Comparison of ENCODE assay signal across 11 cellular contexts in the genomic region with DNA sequence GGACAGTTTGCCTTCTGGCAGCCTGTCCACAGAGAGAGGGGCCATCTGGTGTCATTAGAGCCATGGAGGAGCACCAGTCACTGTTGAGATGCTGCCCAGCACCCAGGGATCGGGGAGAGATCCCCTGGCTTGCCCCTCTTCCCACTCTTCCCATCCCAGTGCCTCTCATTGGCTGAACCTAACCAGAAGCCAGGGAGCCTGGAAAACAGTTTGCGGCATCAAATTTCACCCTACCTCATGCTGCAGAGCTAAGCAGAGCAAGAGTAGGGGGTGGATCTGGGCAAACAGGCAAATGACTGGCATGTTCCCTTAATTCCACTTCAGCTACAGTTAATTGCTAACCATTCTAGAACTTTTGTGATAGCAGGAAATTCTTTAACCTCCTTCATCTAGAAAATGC. TPM values are rescaled to one million over a fixed set of nuclear protein-coding genes. Genes with fewer than 3 reads are reported as not detected.
DNase-seq lines count a peak whose midpoint lies in the region; ATAC-seq and TF ChIP-seq lines count a peak whose summit lies in the region.
"Had no signal": no experiment of that assay in that cellular context is flagged by ENCODE, and none has a peak within 500 bp of the region (broad histone marks: within the 10 kb centered on the region; RNA-seq: fewer than 3 reads in every experiment).

No MANE protein-coding gene starts in this region.

- TF ChIP-seq POLR2A in testis (IDR thresholded peaks at IDR 0.05) = no peak

- H3K79me2 ChIP-seq in fibroblast of lung (ENCODE audit: control insufficient read depth, insufficient read depth, low read length) = no peaks in the 10 kb centered on the region

- no peak for DNase-seq in stimulated activated naive CD8-positive, alpha-beta T cell treated with anti-CD3 and anti-CD28 coated beads, Interleukin-15, Interleukin-2, amounts not matched to agents 100 U/mL and 50 U/mL, for 24 hours
- DNase-seq in NCI-H510A treated with DMSO at 0.1 percent for 48 hours (lab: John Stamatoyannopoulos, UW) (peak; percentile 65), fibroblast of lung (ENCODE audit: low read depth in 2 of 2) (peak; percentile 26 to 49), OCI-M2 (lab: John Stamatoyannopoulos, UW; ENCODE audit: unreplicated experiment) (no peak), testis (no peak), NCI-H128 (lab: John Stamatoyannopoulos, UW; ENCODE audit: unreplicated experiment) (no peak), T-helper 9 cell (no peak)
- DNase-seq: stimulated activated naive CD4-positive, alpha-beta T cell; SW 1271 had no signal

- ATAC-seq in stimulated activated naive CD8-positive, alpha-beta T cell treated with anti-CD3 and anti-CD28 coated beads, Interleukin-15, Interleukin-2, amounts not matched to agents 100 U/mL and 50 U/mL, for 24 hours = no peak

- H3K9ac ChIP-seq in fibroblast of lung (ENCODE audit: insufficient read depth, low read length) = no peak overlapping the region

- H3K27me3 ChIP-seq in fibroblast of lung (ENCODE audit: control insufficient read depth, insufficient read depth, low read length) (no peaks in the 10 kb centered on the region), testis (no peaks in the 10 kb centered on the region)

- H3K36me3 ChIP-seq in fibroblast of lung (ENCODE audit: control insufficient read depth, insufficient read depth, low read length) = no peaks in the 10 kb centered on the region
- H3K36me3 ChIP-seq in testis (ENCODE audit: low read depth, missing control alignments) = no peaks in the 10 kb centered on the region

- H3K9me3 Mint-ChIP-seq in stimulated activated naive CD8-positive, alpha-beta T cell treated with anti-CD3 and anti-CD28 coated beads, Interleukin-15, Interleukin-2, amounts not matched to agents 100 ng/mL and 50 ng/mL, for 24 hours = no peaks in the 10 kb centered on the region
- H3K9me3 Mint-ChIP-seq: activated T-helper 1 cell treated with anti-CD3 and anti-CD28 coated beads, Interleukin-12 subunit alpha, Interleukin-12 subunit beta, Interleukin-2, Interleukin-4 antibody, amounts not matched to agents 30 ng/mL and 10 ng/mL and 1 ng/mL, durations not matched to agents 14 hours and 24 hours and 36 hours had no signal

- WGBS in testis, 2 donors = 86 to 94% methylated on average over 2 of the region's 2 CpGs

- H3K4me1 ChIP-seq in fibroblast of lung (ENCODE audit: control insufficient read depth, extremely low read depth, insufficient read depth, low read length) = no peaks in the 10 kb centered on the region
- no peaks in the 10 kb centered on the region for H3K4me1 ChIP-seq in testis

- peak overlapping the region; percentile 58 for H3K27ac Mint-ChIP-seq in stimulated activated naive CD8-positive, alpha-beta T cell treated with anti-CD3 and anti-CD28 coated beads, Interleukin-15, Interleukin-2, amounts not matched to agents 100 ng/mL and 50 ng/mL, for 24 hours
- H3K27ac Mint-ChIP-seq: activated T-helper 1 cell treated with anti-CD3 and anti-CD28 coated beads, Interleukin-12 subunit alpha, Interleukin-12 subunit beta, Interleukin-2, Interleukin-4 antibody, amounts not matched to agents 30 ng/mL and 10 ng/mL and 1 ng/mL, durations not matched to agents 14 hours and 24 hours and 36 hours had no signal

- no peak overlapping the region for H3K4me2 ChIP-seq in fibroblast of lung (ENCODE audit: extremely low read depth, insufficient read depth, low read length)

- no peak overlapping the region for H3K4me3 Mint-ChIP-seq in stimulated activated naive CD8-positive, alpha-beta T cell treated with anti-CD3 and anti-CD28 coated beads, Interleukin-15, Interleukin-2, amounts not matched to agents 100 ng/mL and 50 ng/mL, for 24 hours
- H3K4me3 Mint-ChIP-seq: activated T-helper 1 cell treated with anti-CD3 and anti-CD28 coated beads, Interleukin-12 subunit alpha, Interleukin-12 subunit beta, Interleukin-2, Interleukin-4 antibody, amounts not matched to agents 30 ng/mL and 10 ng/mL and 1 ng/mL, durations not matched to agents 14 hours and 24 hours and 36 hours had no signal

- no peak for TF ChIP-seq CTCF in fibroblast of lung (conservative IDR thresholded peaks at IDR 0.05 in 1 of 2, IDR thresholded peaks at IDR 0.05 in 1 of 2; ENCODE audit: low read depth in 1 of 2, low read length in 2 of 2)
- TF ChIP-seq CTCF in testis (IDR thresholded peaks at IDR 0.05) = no peak

- H3K4me3 ChIP-seq in fibroblast of lung (replicated peaks in 1 of 4; ENCODE audit: control extremely low read depth in 1 of 4, insufficient read depth in 1 of 4, low read depth in 3 of 4, low read length in 4 of 4) (no peak overlapping the region), testis (no peak overlapping the region)

- no peaks in the 10 kb centered on the region for H3K27me3 Mint-ChIP-seq in stimulated activated naive CD8-positive, alpha-beta T cell treated with anti-CD3 and anti-CD28 coated beads, Interleukin-15, Interleukin-2, amounts not matched to agents 100 ng/mL and 50 ng/mL, for 24 hours

- H3K9me3 ChIP-seq in fibroblast of lung (ENCODE audit: control insufficient read depth, insufficient read depth, low read depth, low read length) (no peaks in the 10 kb centered on the region), testis (no peaks in the 10 kb centered on the region)

- peaks cover 91% of the 10 kb centered on the region for H3K4me1 Mint-ChIP-seq in stimulated activated naive CD8-positive, alpha-beta T cell treated with anti-CD3 and anti-CD28 coated beads, Interleukin-15, Interleukin-2, amounts not matched to agents 100 ng/mL and 50 ng/mL, for 24 hours (ENCODE audit: low read depth)

- no peak overlapping the region for H2AFZ ChIP-seq in fibroblast of lung (ENCODE audit: low read length)

- no peaks in the 10 kb centered on the region for H4K20me1 ChIP-seq in fibroblast of lung (ENCODE audit: control insufficient read depth, extremely low read depth, insufficient read depth, low read length)

- intact Hi-C loops in testis (cut with DNase I; ENCODE audit: low total_unique reads) = no loop called here

- H3K27ac ChIP-seq in fibroblast of lung (ENCODE audit: insufficient read depth, low read length) (no peak overlapping the region), testis (no peak overlapping the region)

- H3K36me3 Mint-ChIP-seq in stimulated activated naive CD8-positive, alpha-beta T cell treated with anti-CD3 and anti-CD28 coated beads, Interleukin-15, Interleukin-2, amounts not matched to agents 100 ng/mL and 50 ng/mL, for 24 hours (ENCODE audit: low read depth) = peaks cover 36% of the 10 kb centered on the region

RNA-seq across cellular contexts. Expression of gene TRAF5, which starts 19.1 kb away (rescaled TPM):
- total RNA-seq in fibroblast of lung (12.1 and 13.5 TPM in 2 replicates), testis (10 to 100 TPM; 20.3 to 22.2 TPM)
- polyA plus RNA-seq in fibroblast of lung (8.6 and 20.9 TPM in 2 replicates), testis (ENCODE audit: insufficient read depth, low read depth, low replicate concordance) (25.1 TPM)
- 4.4 and 11.7 TPM in 2 replicates for polyA plus RNA-seq in fibroblast of lung (2012)
- 10.4 and 23.1 TPM in 2 replicates for polyA minus RNA-seq in fibroblast of lung (ENCODE audit: low replicate concordance)

Comparison
In these comparisons a context has a peak if more than half of its experiments do, and no peak if none do; other contexts are left out.
1. DNase-seq: peak in NCI-H510A treated with DMSO at 0.1 percent for 48 hours (single experiment) and fibroblast of lung (2 of 2); none in stimulated activated naive CD8-positive, alpha-beta T cell treated with anti-CD3 and anti-CD28 coated beads, Interleukin-15, Interleukin-2, amounts not matched to agents 100 U/mL and 50 U/mL, for 24 hours (single experiment), OCI-M2 (single experiment), testis (single experiment), NCI-H128 (single experiment) and T-helper 9 cell (single experiment).